In the genomic region with DNA sequence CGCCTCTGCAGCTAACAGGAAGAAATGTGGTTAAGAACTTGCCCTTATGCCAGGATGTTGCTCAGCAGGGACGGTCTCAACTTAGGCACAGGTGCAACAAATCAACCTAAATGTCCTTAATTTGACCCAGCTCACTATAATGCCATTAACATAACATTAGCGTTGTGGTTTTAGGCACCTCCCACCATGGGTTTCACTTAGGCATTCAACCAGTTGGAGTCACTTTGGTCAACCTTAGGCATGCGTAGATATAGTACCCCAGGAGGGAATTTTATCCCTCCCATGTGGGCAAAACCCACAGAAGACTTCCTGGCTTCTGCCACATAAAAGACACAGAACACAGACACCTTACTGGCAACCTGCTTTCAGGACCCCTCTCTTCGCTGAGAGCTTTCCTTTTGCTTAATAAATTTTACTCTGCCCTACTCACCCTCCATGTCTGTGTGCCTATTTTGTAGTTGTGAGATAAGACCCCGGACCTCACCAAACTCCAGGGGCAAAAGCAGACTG, we compare ENCODE assay signal across 8 cellular contexts.
A peak's percentile ranks its signal among the peaks of the same experiment; 100 is the strongest.
DNase-seq lines count a peak whose midpoint lies in the region; ATAC-seq and TF ChIP-seq lines count a peak whose summit lies in the region.

No MANE protein-coding gene starts in this region.

- peak overlapping the region; percentile 82 for H3K27ac ChIP-seq in OCI-LY1 (ENCODE audit: low read depth, low read length, poor library complexity, severe bottlenecking)

- peak overlapping the region; percentile 44 for H3K4me3 ChIP-seq in OCI-LY1 (ENCODE audit: low read depth, low read length, poor library complexity, severe bottlenecking)

- peak overlapping the region; percentile 70 for H3K4me2 ChIP-seq in OCI-LY1 (ENCODE audit: low read length)

- peaks cover 24% of the 10 kb centered on the region for H3K4me1 ChIP-seq in OCI-LY1 (ENCODE audit: insufficient read depth, low read length, severe bottlenecking)

- peak overlapping the region; percentile 51 for H3K9ac ChIP-seq in OCI-LY1 (ENCODE audit: low read length)

- no peaks in the 10 kb centered on the region for H3K79me2 ChIP-seq in OCI-LY1 (ENCODE audit: insufficient read depth, low read length)

- H3K36me3 ChIP-seq in OCI-LY1 (ENCODE audit: insufficient read depth, low read length): no peaks in the 10 kb centered on the region

- no peaks in the 10 kb centered on the region for H3F3A ChIP-seq in OCI-LY1 (ENCODE audit: insufficient read depth, low read length)

- no peaks in the 10 kb centered on the region for H4K20me1 ChIP-seq in OCI-LY1 (ENCODE audit: insufficient read depth, low read length)

- no peaks in the 10 kb centered on the region for H3K27me3 ChIP-seq in OCI-LY1 (ENCODE audit: insufficient read depth, low read length)

- no peaks in the 10 kb centered on the region for H3K9me3 ChIP-seq in OCI-LY1 (ENCODE audit: low read length)

- DNase-seq in activated naive CD4-positive, alpha-beta T cell treated with anti-CD3 and anti-CD28 coated beads, Interleukin-2, amount 50 U/mL, for 16 hours: peak; percentile 17
- peak; percentile 58 for DNase-seq in stimulated activated CD8-positive, alpha-beta memory T cell treated with anti-CD3 and anti-CD28 coated beads, Interleukin-4, amount 100 ng/mL, for 48 hours
- DNase-seq in GM10266 (ENCODE audit: extremely low spot score) (no peak), pons (ENCODE audit: low spot score) (no peak), superior temporal gyrus (ENCODE audit: extremely low spot score) (no peak)

- ATAC-seq in GM18511 (IDR thresholded peaks at IDR 0.05; ENCODE audit: unreplicated experiment) (peak; percentile 94), HG02678 (IDR thresholded peaks at IDR 0.05; ENCODE audit: unreplicated experiment) (peak; percentile 86)

- H2AFZ ChIP-seq in OCI-LY1 (ENCODE audit: low read length): peak overlapping the region; percentile 84

- TF ChIP-seq CTCF in OCI-LY1 (IDR thresholded peaks at IDR 0.05; ENCODE audit: low read length) (no peak), GM10266 (IDR thresholded peaks at IDR 0.05; ENCODE audit: control insufficient read depth, insufficient read depth, low read depth, missing control alignments) (no peak)

- no peaks in the 10 kb centered on the region for H3K9me2 ChIP-seq in OCI-LY1 (ENCODE audit: low read depth, low read length)

Comparison
In these comparisons a context has a peak if more than half of its experiments do, and no peak if none do; other contexts are left out.
1. DNase-seq: peak in activated naive CD4-positive, alpha-beta T cell treated with anti-CD3 and anti-CD28 coated beads, Interleukin-2, amount 50 U/mL, for 16 hours (single experiment) and stimulated activated CD8-positive, alpha-beta memory T cell treated with anti-CD3 and anti-CD28 coated beads, Interleukin-4, amount 100 ng/mL, for 48 hours (single experiment); none in GM10266 (single experiment), pons (single experiment) and superior temporal gyrus (single experiment).